Comparison of ENCODE assay signal across 31 cellular contexts in the genomic region with DNA sequence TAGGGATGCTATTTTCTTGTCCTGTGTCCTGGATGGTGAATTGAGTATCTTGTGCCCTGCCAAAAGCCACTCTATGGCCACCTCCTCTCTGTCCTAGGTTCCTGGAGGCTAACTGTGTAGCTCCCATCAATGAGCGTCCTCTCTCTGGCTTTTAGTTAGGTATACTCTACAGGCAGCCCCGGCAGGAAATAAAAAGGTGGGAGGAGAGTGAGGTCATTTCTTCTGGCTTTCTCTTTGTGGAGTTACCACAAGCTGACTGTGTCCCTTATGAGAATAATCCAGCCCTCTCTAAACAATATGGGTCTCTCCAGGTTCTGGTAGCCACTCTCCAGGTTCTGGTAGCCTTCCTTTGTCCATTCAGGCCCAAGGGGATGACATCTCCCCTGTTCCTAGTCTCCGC. TPM values are rescaled to one million over a fixed set of nuclear protein-coding genes. Genes with fewer than 3 reads are reported as not detected.
DNase-seq lines count a peak whose midpoint lies in the region; ATAC-seq, FAIRE-seq and TF ChIP-seq lines count a peak whose summit lies in the region.
"Had no signal": no experiment of that assay in that cellular context is flagged by ENCODE, and none has a peak within 500 bp of the region (broad histone marks: within the 10 kb centered on the region; RNA-seq: fewer than 3 reads in every experiment).

No MANE protein-coding gene starts in this region.

- H3K36me3 ChIP-seq in rectal smooth muscle tissue (ENCODE audit: control insufficient read depth, insufficient read depth, low read length) (no peaks in the 10 kb centered on the region), right lobe of liver (no peaks in the 10 kb centered on the region)
- H3K36me3 ChIP-seq: breast epithelium, colonic mucosa, right atrium auricular region, suprapubic skin, vagina, WERI-Rb-1 had no signal

- no peak for TF ChIP-seq POLR2A in A549 (IDR thresholded peaks at IDR 0.05; ENCODE audit: low read length)
- TF ChIP-seq POLR2A in right lobe of liver (IDR thresholded peaks at IDR 0.05), result no peak

- H3K4me1 Mint-ChIP-seq in WTC11, result peaks cover 24% of the 10 kb centered on the region
- H3K4me1 Mint-ChIP-seq: stimulated activated memory B cell treated with anti-CD40 and anti-IgM and Interleukin-4, amounts not matched to agents 10 μg/mL and 1 μg/mL and 100 μg/mL, for 72 hours had no signal

- H3K27me3 ChIP-seq in rectal smooth muscle tissue (ENCODE audit: control insufficient read depth, insufficient read depth, low read length), result no peaks in the 10 kb centered on the region
- H3K27me3 ChIP-seq in right lobe of liver, result no peaks in the 10 kb centered on the region
- H3K27me3 ChIP-seq: breast epithelium, colonic mucosa, right atrium auricular region had no signal

- H3K27me3 Mint-ChIP-seq in WTC11 (ENCODE audit: low read depth), result peaks cover 7% of the 10 kb centered on the region; the same call in 1 of the 2 replicates

- peaks cover under 1% of the 10 kb centered on the region; the same call in 1 of the 3 replicates for H3K9me3 ChIP-seq in A549
- no peaks in the 10 kb centered on the region for H3K9me3 ChIP-seq in right lobe of liver
- H3K9me3 ChIP-seq: colonic mucosa, mucosa of descending colon, right atrium auricular region, suprapubic skin, vagina had no signal

- no peak overlapping the region for H3K9ac ChIP-seq in rectal smooth muscle tissue (ENCODE audit: low read length)
- H3K9ac ChIP-seq: KMS-11 had no signal

- DNase-seq in A549 (ENCODE audit: low read depth in 1 of 2, low spot score in 1 of 2), result no peak
- peak; percentile 28 for DNase-seq in M059J (ENCODE audit: low read depth)
- no peak for DNase-seq in caudate nucleus (lab: John Stamatoyannopoulos, UW)
- DNase-seq in right lobe of liver, result no peak
- DNase-seq in WTC11 (ENCODE audit: low spot score), result no peak
- no peak for DNase-seq in NCI-H2196 (lab: John Stamatoyannopoulos, UW; ENCODE audit: unreplicated experiment)
- DNase-seq: activated CD4-positive, alpha-beta T cell treated with anti-CD3 and anti-CD28 coated beads, Interleukin-2, amount 50 U/mL, for 1 hour; activated naive CD4-positive, alpha-beta T cell treated with Interleukin-2 at 50 U/mL for 16 hours; activated T-cell treated with anti-CD3 and anti-CD28 coated beads, Interleukin-2, amount 50 U/mL, for 72 hours; colonic mucosa; effector CD8-positive, alpha-beta T cell; GDM1; kidney; mucosa of descending colon; NCI-H1436; NCI-H2107; NCI-H510A; SHP77; stimulated activated CD4-positive, alpha-beta T cell treated with anti-CD3 and anti-CD28 coated beads, Interleukin-4, amount 100 ng/mL, for 4 hours; T-helper 9 cell; WERI-Rb-1 had no signal

- H3K4me3 ChIP-seq in A549 (no peak overlapping the region), rectal smooth muscle tissue (ENCODE audit: low read length) (no peak overlapping the region), right lobe of liver (no peak overlapping the region)
- H3K4me3 ChIP-seq: breast epithelium, colonic mucosa, mucosa of descending colon, right atrium auricular region, suprapubic skin, vagina had no signal

- no peak for TF ChIP-seq EP300 in A549 (IDR thresholded peaks at IDR 0.05)

- no peak for TF ChIP-seq CTCF in A549 (IDR thresholded peaks at IDR 0.05)
- TF ChIP-seq CTCF in right lobe of liver (IDR thresholded peaks at IDR 0.05), result no peak
- TF ChIP-seq CTCF in WTC11 (IDR thresholded peaks at IDR 0.05), result no peak

- ATAC-seq in A549 (0 out of 6 replicates have a peak, but pooled peaks of 1 of the 2 experiments have one; percentile 17), right lobe of liver (no peak), WTC11 (no peak), HG02852 (IDR thresholded peaks at IDR 0.05; ENCODE audit: unreplicated experiment) (no peak)
- ATAC-seq: activated T-cell treated with anti-CD3 and anti-CD28 coated beads, Interleukin-2, amount 50 U/mL, for 72 hours; mucosa of descending colon; natural killer cell treated with Interleukin-12 subunit alpha and Interleukin-12 subunit beta and Interleukin-15 and Interleukin-18, amount 100 ng/mL, for 72 hours; stimulated activated memory B cell treated with anti-CD40 and anti-IgM and Interleukin-4, amounts not matched to agents 10 μg/mL and 1 μg/mL and 100 μg/mL, for 72 hours had no signal

- H3K27ac ChIP-seq in A549, result peak overlapping the region in 1 of 2 experiments; percentile 53; a peak in 1 of 6 replicates
- peak overlapping the region; percentile 77 for H3K27ac ChIP-seq in caudate nucleus (ENCODE audit: low read depth, low read length)
- peak overlapping the region; percentile 24 for H3K27ac ChIP-seq in rectal smooth muscle tissue (ENCODE audit: low read depth, low read length)
- no peak overlapping the region for H3K27ac ChIP-seq in right lobe of liver
- H3K27ac ChIP-seq: breast epithelium, colonic mucosa, KMS-11, right atrium auricular region, suprapubic skin, vagina, WERI-Rb-1 had no signal

- H3K4me3 Mint-ChIP-seq in WTC11, result no peak overlapping the region
- H3K4me3 Mint-ChIP-seq: activated T-cell treated with anti-CD3 and anti-CD28 coated beads, Interleukin-2, amount 50 U/mL, for 72 hours; H9; natural killer cell treated with Interleukin-12 subunit alpha and Interleukin-12 subunit beta and Interleukin-15 and Interleukin-18, amount 100 ng/mL, for 72 hours; stimulated activated memory B cell treated with anti-CD40 and anti-IgM and Interleukin-4, amounts not matched to agents 10 μg/mL and 1 μg/mL and 100 μg/mL, for 72 hours had no signal

- CTCF ChIA-PET in A549 (lab: Yijun Ruan, JAX) (interaction anchor here (0.6 to 2.6 kb wide), 5 partner anchors 9 to 1585 kb away, joined by 3 to 12 read pairs (median 3); no protein-coding TSS in a partner anchor), WTC11 (lab: Charles Lee) (interaction anchor here (0.8 to 2.0 kb wide), 3 partner anchors 15 to 53 kb away, joined by 3 to 12 read pairs (median 7); no protein-coding TSS in a partner anchor)

- FAIRE-seq in A549 (lab: Jason Lieb, UNC), result no peak
- FAIRE-seq: kidney had no signal

- 50% methylated on average over 3 of the region's 3 CpGs for WGBS in A549 (ENCODE audit: missing lambda C conversion rate)
- WGBS in right lobe of liver (ENCODE audit: insufficient coverage, low coverage, low lambda C conversion rate, missing lambda C conversion rate), result 43% methylated on average over 3 of the region's 3 CpGs

- H3K4me1 ChIP-seq in A549 (peaks cover 12% of the 10 kb centered on the region; the same call in 2 of the 3 replicates), rectal smooth muscle tissue (ENCODE audit: control insufficient read depth, insufficient read depth, low read length) (peaks cover 24% of the 10 kb centered on the region), right lobe of liver (no peaks in the 10 kb centered on the region)
- H3K4me1 ChIP-seq: colonic mucosa, right atrium auricular region, vagina had no signal

- H3K27ac Mint-ChIP-seq in WTC11, result no peak overlapping the region
- H3K27ac Mint-ChIP-seq: activated T-cell treated with anti-CD3 and anti-CD28 coated beads, Interleukin-2, amount 50 U/mL, for 72 hours; natural killer cell treated with Interleukin-12 subunit alpha and Interleukin-12 subunit beta and Interleukin-15 and Interleukin-18, amount 100 ng/mL, for 72 hours; stimulated activated memory B cell treated with anti-CD40 and anti-IgM and Interleukin-4, amounts not matched to agents 10 μg/mL and 1 μg/mL and 100 μg/mL, for 72 hours had no signal

- no peaks in the 10 kb centered on the region for H3K36me3 Mint-ChIP-seq in WTC11
- H3K36me3 Mint-ChIP-seq: natural killer cell treated with Interleukin-12 subunit alpha and Interleukin-12 subunit beta and Interleukin-15 and Interleukin-18, amount 100 ng/mL, for 72 hours; stimulated activated memory B cell treated with anti-CD40 and anti-IgM and Interleukin-4, amounts not matched to agents 10 μg/mL and 1 μg/mL and 100 μg/mL, for 72 hours had no signal

- intact Hi-C loops in right lobe of liver (cut with DNase I), result no loop called here

- TF ChIP-seq RAD21 in A549 (conservative IDR thresholded peaks at IDR 0.05 in 1 of 2, IDR thresholded peaks at IDR 0.05 in 1 of 2), result no peak

- peaks cover under 1% of the 10 kb centered on the region; the same call in 1 of the 2 replicates for H3K9me3 Mint-ChIP-seq in WTC11
- H3K9me3 Mint-ChIP-seq: H9; natural killer cell treated with Interleukin-12 subunit alpha and Interleukin-12 subunit beta and Interleukin-15 and Interleukin-18, amount 100 ng/mL, for 72 hours; stimulated activated memory B cell treated with anti-CD40 and anti-IgM and Interleukin-4, amounts not matched to agents 10 μg/mL and 1 μg/mL and 100 μg/mL, for 72 hours had no signal

- POLR2A ChIA-PET in A549 (lab: Yijun Ruan, JAX) (no interaction called here), WTC11 (lab: Charles Lee) (interaction anchor here (1.0 to 1.4 kb wide), 3 partner anchors 11 to 66 kb away, joined by 3 read pairs; a partner anchor contains a TSS)

- peak overlapping the region; percentile 48; the same call in 2 of the 3 replicates for H3K4me2 ChIP-seq in A549
- H3K4me2 ChIP-seq: KMS-11 had no signal

TF ChIP-seq in A549, 52 proteins besides CTCF, POLR2A, EP300 and RAD21 (continues in another document):
- no peak for TF ChIP-seq ZC3H11A (IDR thresholded peaks at IDR 0.05)
- TF ChIP-seq KDM5A (IDR thresholded peaks at IDR 0.05), result no peak
- TF ChIP-seq, protein P1, sequence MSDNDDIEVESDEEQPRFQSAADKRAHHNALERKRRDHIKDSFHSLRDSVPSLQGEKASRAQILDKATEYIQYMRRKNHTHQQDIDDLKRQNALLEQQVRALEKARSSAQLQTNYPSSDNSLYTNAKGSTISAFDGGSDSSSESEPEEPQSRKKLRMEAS (IDR thresholded peaks at IDR 0.05), result no peak
- TF ChIP-seq EHF (CRISPR knock-in tag; IDR thresholded peaks at IDR 0.05), result no peak

TF ChIP-seq in WTC11, 78 proteins besides CTCF, POLR2A, EP300 and RAD21 (continues in another document):
- TF ChIP-seq OVOL2 (CRISPR knock-in tag; IDR thresholded peaks at IDR 0.05; ENCODE audit: borderline replicate concordance) (no peak), NFATC4 (CRISPR knock-in tag; IDR thresholded peaks at IDR 0.05) (no peak)
- TF ChIP-seq, protein P2, sequence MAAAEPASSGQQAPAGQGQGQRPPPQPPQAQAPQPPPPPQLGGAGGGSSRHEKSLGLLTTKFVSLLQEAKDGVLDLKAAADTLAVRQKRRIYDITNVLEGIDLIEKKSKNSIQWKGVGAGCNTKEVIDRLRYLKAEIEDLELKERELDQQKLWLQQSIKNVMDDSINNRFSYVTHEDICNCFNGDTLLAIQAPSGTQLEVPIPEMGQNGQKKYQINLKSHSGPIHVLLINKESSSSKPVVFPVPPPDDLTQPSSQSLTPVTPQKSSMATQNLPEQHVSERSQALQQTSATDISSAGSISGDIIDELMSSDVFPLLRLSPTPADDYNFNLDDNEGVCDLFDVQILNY (CRISPR knock-in tag; IDR thresholded peaks at IDR 0.05), result no peak

RNA-seq across cellular contexts. Expression of a gene that starts 11.7 kb away (rescaled TPM):
- polyA plus RNA-seq in A549 (2011; rRNA removed), result 1.2 and 1.3 TPM in 2 replicates
- 1.0 and 1.6 TPM in 2 replicates for polyA plus RNA-seq in A549 (2012; cell fraction: cytosol; rRNA removed)
- polyA plus RNA-seq in A549 (2012; cell fraction: nucleus; rRNA removed), result 1.2 TPM in 2 replicates
- polyA plus RNA-seq in A549 (2017; fragmentation: RNase III; extraction: RNeasy Plus Mini Kit Qiagen cat#74134 plus additional on column Dnase treatment), result 0.72 to 0.92 TPM (median 0.84 TPM) in 3 replicates
- polyA minus RNA-seq in A549 (2011; rRNA and poly(A)+ RNA removed), result 1.5 TPM in 2 replicates
- 2.7 and 3.8 TPM in 2 replicates for total RNA-seq in M059J (2014; rRNA removed; shearing (Covaris generic))
- total RNA-seq in right lobe of liver, result under 1 TPM in 3 of 6 experiments, not detected in 3; 0.07 to 0.38 (median 0.12) TPM
- 7.1 to 8.1 TPM (median 8.0 TPM) in 3 replicates for total RNA-seq in WTC11 (2021)

Comparison
In these comparisons a context has a peak if more than half of its experiments do, and no peak if none do; other contexts are left out.
1. H3K27ac ChIP-seq: peak in caudate nucleus (single experiment) and rectal smooth muscle tissue (single experiment); none in right lobe of liver (0 of 3).